In genomic region chr13:81408647-81409046, GRCh38 we compare ENCODE assay signal across 23 cellular contexts.
"Had no signal": no experiment of that assay in that cellular context is flagged by ENCODE, and none has a peak within 500 bp of the region (broad histone marks: within the 10 kb centered on the region; RNA-seq: fewer than 3 reads in every experiment).

No MANE protein-coding gene starts in this region.

- DNase-seq: colonic mucosa; cortex of kidney; dermis blood vessel endothelial cell; dorsolateral prefrontal cortex; effector CD4-positive, alpha-beta T cell; effector CD8-positive, alpha-beta T cell; effector memory CD4-positive, alpha-beta T cell; effector memory CD8-positive, alpha-beta T cell; endodermal cell; erythroblast; esophagus squamous epithelium; foreskin fibroblast; foreskin melanocyte; gastrocnemius medialis; glutamatergic neuron; head of caudate nucleus; heart left ventricle; heart right ventricle had no signal

- H3K36me3 ChIP-seq: colonic mucosa, esophagus muscularis mucosa, esophagus squamous epithelium, gastrocnemius medialis, gastroesophageal sphincter, heart left ventricle, heart right ventricle had no signal

- H3K9me3 ChIP-seq: colonic mucosa, esophagus muscularis mucosa, esophagus squamous epithelium, gastrocnemius medialis, gastroesophageal sphincter, heart left ventricle had no signal

- H3K4me3 ChIP-seq: colonic mucosa, coronary artery, dorsolateral prefrontal cortex, esophagus muscularis mucosa, esophagus squamous epithelium, gastrocnemius medialis, gastroesophageal sphincter, heart left ventricle, heart right ventricle had no signal

- H3K4me1 ChIP-seq: colonic mucosa, esophagus muscularis mucosa, esophagus squamous epithelium, foreskin keratinocyte, gastrocnemius medialis, gastroesophageal sphincter, heart left ventricle, heart right ventricle had no signal

- ATAC-seq: effector memory CD8-positive, alpha-beta T cell; esophagus mucosa; foreskin keratinocyte; gastrocnemius medialis; gastroesophageal sphincter; heart left ventricle; heart right ventricle had no signal
